In genomic region chr16:23052908-23053580, GRCh38 we compare ENCODE assay signal across 14 cellular contexts.
"Had no signal": no experiment of that assay in that cellular context is flagged by ENCODE, and none has a peak within 500 bp of the region (broad histone marks: within the 10 kb centered on the region; RNA-seq: fewer than 3 reads in every experiment).

No MANE protein-coding gene starts in this region.

- H3K4me3 ChIP-seq: coronary artery, gastrocnemius medialis, spleen, upper lobe of left lung had no signal

- H3K36me3 ChIP-seq: gastrocnemius medialis, neutrophil, spleen, upper lobe of left lung had no signal

- H3K36me3 Mint-ChIP-seq: activated naive CD4-positive, alpha-beta T cell treated with anti-CD3 and anti-CD28 coated beads, Interleukin-2, amount 10 ng/mL, durations not matched to agents 7 days and 5 days had no signal

- H3K27ac ChIP-seq: coronary artery, gastrocnemius medialis, neutrophil, spleen, upper lobe of left lung had no signal

- H3K27me3 ChIP-seq: upper lobe of left lung had no signal

- H3K4me3 Mint-ChIP-seq: activated naive CD4-positive, alpha-beta T cell treated with anti-CD3 and anti-CD28 coated beads, Interleukin-2, amount 10 ng/mL, durations not matched to agents 7 days and 5 days; activated T-helper 17 cell treated with anti-CD3 and anti-CD28 coated beads, Interleukin-2, amount 50 U/mL, for 72 hours; stimulated activated naive B cell treated with anti-CD40 and anti-IgM and Interleukin-4, amounts not matched to agents 10 μg/mL and 1 μg/mL and 100 μg/mL, for 72 hours had no signal

- H3K4me1 ChIP-seq: gastrocnemius medialis, spleen, upper lobe of left lung had no signal

- DNase-seq: activated CD4-positive, alpha-beta T cell treated with anti-CD3 and anti-CD28 coated beads, Interleukin-2, amount 50 U/mL, for 1 hour; activated naive CD4-positive, alpha-beta T cell treated with anti-CD3 and anti-CD28 coated beads, Interleukin-2, amount 10 ng/mL, durations not matched to agents 7 days and 5 days; activated T-cell treated with anti-CD3 and anti-CD28 coated beads for 4 hours; effector CD8-positive, alpha-beta T cell; gastrocnemius medialis; spleen; stimulated activated CD4-positive, alpha-beta T cell treated with anti-CD3 and anti-CD28 coated beads, Interleukin-1b, Interleukin-23, amount 100 ng/mL, for 48 hours; stimulated activated naive B cell treated with anti-CD40 and anti-IgM and Interleukin-4, amounts not matched to agents 10 μg/mL and 1 μg/mL and 100 μg/mL, for 72 hours had no signal

- ATAC-seq: activated T-helper 17 cell treated with anti-CD3 and anti-CD28 coated beads, Interleukin-2, amount 50 U/mL, for 72 hours; gastrocnemius medialis; sciatic nerve; stimulated activated naive B cell treated with anti-CD40 and anti-IgM and Interleukin-4, amounts not matched to agents 10 μg/mL and 1 μg/mL and 100 μg/mL, for 72 hours had no signal

- H3K9me3 Mint-ChIP-seq: activated naive CD4-positive, alpha-beta T cell treated with anti-CD3 and anti-CD28 coated beads, Interleukin-2, amount 10 ng/mL, durations not matched to agents 7 days and 5 days; activated T-helper 17 cell treated with anti-CD3 and anti-CD28 coated beads, Interleukin-2, amount 50 U/mL, for 72 hours had no signal

- H3K4me1 Mint-ChIP-seq: activated naive CD4-positive, alpha-beta T cell treated with anti-CD3 and anti-CD28 coated beads, Interleukin-2, amount 10 ng/mL, durations not matched to agents 7 days and 5 days; activated T-helper 17 cell treated with anti-CD3 and anti-CD28 coated beads, Interleukin-2, amount 50 U/mL, for 72 hours had no signal

- H3K27ac Mint-ChIP-seq: activated naive CD4-positive, alpha-beta T cell treated with anti-CD3 and anti-CD28 coated beads, Interleukin-2, amount 10 ng/mL, durations not matched to agents 7 days and 5 days; activated T-helper 17 cell treated with anti-CD3 and anti-CD28 coated beads, Interleukin-2, amount 50 U/mL, for 72 hours; progenitor cell of endocrine pancreas; stimulated activated naive B cell treated with anti-CD40 and anti-IgM and Interleukin-4, amounts not matched to agents 10 μg/mL and 1 μg/mL and 100 μg/mL, for 72 hours had no signal
